In genomic region chr10:113139695-113140094, GRCh38 we compare ENCODE assay signal across 11 cellular contexts.
DNase-seq lines count a peak whose midpoint lies in the region; ATAC-seq and TF ChIP-seq lines count a peak whose summit lies in the region.
"Had no signal": no experiment of that assay in that cellular context is flagged by ENCODE, and none has a peak within 500 bp of the region (broad histone marks: within the 10 kb centered on the region; RNA-seq: fewer than 3 reads in every experiment).

No MANE protein-coding gene starts in this region.

- H3K9me3 ChIP-seq in GM23248 (ENCODE audit: low read depth) (no peaks in the 10 kb centered on the region), Panc1 (ENCODE audit: control insufficient read depth, insufficient read depth, low read depth, low read length) (no peaks in the 10 kb centered on the region), smooth muscle cell (replicated peaks; ENCODE audit: low read depth) (no peaks in the 10 kb centered on the region), MG63 (no peaks in the 10 kb centered on the region)
- H3K9me3 ChIP-seq: esophagus muscularis mucosa had no signal

- no peak overlapping the region for H3K27ac ChIP-seq in GM23248
- H3K27ac ChIP-seq in Panc1 (ENCODE audit: low read length) = no peak overlapping the region
- no peak overlapping the region for H3K27ac ChIP-seq in smooth muscle cell (ENCODE audit: low read depth)
- H3K27ac ChIP-seq: esophagus muscularis mucosa had no signal

- H3F3A ChIP-seq in GM23248 (ENCODE audit: insufficient read depth) = no peaks in the 10 kb centered on the region
- H3F3A ChIP-seq in smooth muscle cell (ENCODE audit: low read depth) = peaks cover 9% of the 10 kb centered on the region

- ATAC-seq in Panc1 (no peak), GM19328 (IDR thresholded peaks at IDR 0.05; ENCODE audit: unreplicated experiment) (no peak)

- intact Hi-C loops in Panc1 (cut with micrococcal nuclease; ENCODE audit: unreplicated experiment) = loop anchor here (10.0 kb wide), 1 partner anchor 245 kb away; no protein-coding TSS in a partner anchor

- H3K27me3 ChIP-seq in GM23248 (replicated peaks; ENCODE audit: insufficient read depth) = no peaks in the 10 kb centered on the region
- H3K27me3 ChIP-seq in Panc1 (ENCODE audit: control insufficient read depth, insufficient read depth, low read length) = no peaks in the 10 kb centered on the region
- no peaks in the 10 kb centered on the region for H3K27me3 ChIP-seq in smooth muscle cell (ENCODE audit: low read depth)
- H3K27me3 ChIP-seq in MG63 = no peaks in the 10 kb centered on the region
- H3K27me3 ChIP-seq: esophagus muscularis mucosa had no signal

- POLR2A ChIA-PET in Panc1 (lab: Charles Lee) = no interaction called here

- WGBS in GM23248 (ENCODE audit: low coverage in 1 of 2, low lambda C conversion rate in 2 of 2, missing lambda C conversion rate in 2 of 2), 2 experiments = 47 to 51% methylated on average over 2 of the region's 2 CpGs
- 62% methylated on average over 2 of the region's 2 CpGs for WGBS in smooth muscle cell (ENCODE audit: low lambda C conversion rate)

- H3K4me3 ChIP-seq in GM23248 (no peak overlapping the region), Panc1 (ENCODE audit: low read depth in 2 of 2, low read length in 2 of 2) (no peak overlapping the region), epithelial cell of proximal tubule (ENCODE audit: low read depth, low read length) (no peak overlapping the region), smooth muscle cell (no peak overlapping the region), MG63 (no peak overlapping the region)
- H3K4me3 ChIP-seq: esophagus muscularis mucosa had no signal

- H3K4me1 ChIP-seq in GM23248 (ENCODE audit: insufficient read depth) (no peaks in the 10 kb centered on the region), Panc1 (ENCODE audit: control insufficient read depth, insufficient read depth, low read length) (no peaks in the 10 kb centered on the region), smooth muscle cell (ENCODE audit: low read depth) (peaks cover 38% of the 10 kb centered on the region)

- H3K36me3 ChIP-seq in GM23248 (ENCODE audit: low read depth) (peaks cover 25% of the 10 kb centered on the region), Panc1 (ENCODE audit: control insufficient read depth, insufficient read depth, low read length) (no peaks in the 10 kb centered on the region), smooth muscle cell (ENCODE audit: low read depth) (no peaks in the 10 kb centered on the region), MG63 (no peaks in the 10 kb centered on the region; the same call in 1 of the 2 replicates)

- H3K4me2 ChIP-seq in GM23248 (ENCODE audit: unreplicated experiment) = no peak overlapping the region
- H3K4me2 ChIP-seq in smooth muscle cell = peak overlapping the region; percentile 43

- peak; percentile 55 for DNase-seq in GM23248
- no peak for DNase-seq in Panc1 (ENCODE audit: low read depth, low spot score)
- DNase-seq in epithelial cell of proximal tubule (ENCODE audit: low read depth) = no peak
- DNase-seq in smooth muscle cell (lab: John Stamatoyannopoulos, UW; ENCODE audit: unreplicated experiment) = no peak
- no peak for DNase-seq in activated effector memory CD4-positive, alpha-beta T cell treated with anti-CD3 and anti-CD28 coated beads, Interleukin-2, amount 50 U/mL, for 16 hours
- no peak for DNase-seq in MG63
- DNase-seq: activated naive CD8-positive, alpha-beta T cell treated with anti-CD3 and anti-CD28 coated beads, Interleukin-2, amount 10 ng/mL, durations not matched to agents 7 days and 5 days; NCI-H748 treated with DMSO at 0.1 percent for 48 hours; T-helper 1 cell had no signal

- H4K20me1 ChIP-seq in GM23248 (ENCODE audit: insufficient read depth) (no peaks in the 10 kb centered on the region), smooth muscle cell (ENCODE audit: low read depth) (peaks cover 77% of the 10 kb centered on the region)

- in situ Hi-C loops in GM23248 (cut with MboI) = loop anchor here (10.0 kb wide), 1 partner anchor 245 kb away; no protein-coding TSS in a partner anchor
- in situ Hi-C loops in Panc1 (cut with HindIII; ENCODE audit: low pct_unique_long_range_greater_than_20kb, low sequenced_read_pairs) = no loop called here

- no peak overlapping the region for H3K9ac ChIP-seq in GM23248
- H3K9ac ChIP-seq in smooth muscle cell (ENCODE audit: low read depth) = no peak overlapping the region

- H3K79me2 ChIP-seq in GM23248 (ENCODE audit: insufficient read depth) (peaks cover 85% of the 10 kb centered on the region), smooth muscle cell (ENCODE audit: low read depth) (peaks cover 43% of the 10 kb centered on the region)

- H3K9me2 ChIP-seq in GM23248 (ENCODE audit: insufficient read depth) = no peaks in the 10 kb centered on the region

- H2AFZ ChIP-seq in GM23248 = no peak overlapping the region
- no peak overlapping the region for H2AFZ ChIP-seq in smooth muscle cell (ENCODE audit: low read depth)

- no TSS peak for BruUV-seq in Panc1 (replicated peaks; lab: Mats Ljungman, UMichigan)

- TF ChIP-seq CTCF in Panc1 (IDR thresholded peaks at IDR 0.05) = peak; percentile 49; the same call in 1 of the 2 replicates
- peak; percentile 40 for TF ChIP-seq CTCF in epithelial cell of proximal tubule (conservative IDR thresholded peaks at IDR 0.05; ENCODE audit: low read depth, low read length)
- peak; percentile 18 for TF ChIP-seq CTCF in smooth muscle cell (IDR thresholded peaks at IDR 0.05; ENCODE audit: borderline replicate concordance, insufficient read depth, poor library complexity, severe bottlenecking)

- CTCF ChIA-PET in Panc1 (lab: Charles Lee) = interaction anchor here (0.7 kb wide), 1 partner anchor 805 kb away, joined by 3 read pairs; no protein-coding TSS in a partner anchor
